Comparison of ENCODE assay signal across 1 cellular context in the genomic region with DNA sequence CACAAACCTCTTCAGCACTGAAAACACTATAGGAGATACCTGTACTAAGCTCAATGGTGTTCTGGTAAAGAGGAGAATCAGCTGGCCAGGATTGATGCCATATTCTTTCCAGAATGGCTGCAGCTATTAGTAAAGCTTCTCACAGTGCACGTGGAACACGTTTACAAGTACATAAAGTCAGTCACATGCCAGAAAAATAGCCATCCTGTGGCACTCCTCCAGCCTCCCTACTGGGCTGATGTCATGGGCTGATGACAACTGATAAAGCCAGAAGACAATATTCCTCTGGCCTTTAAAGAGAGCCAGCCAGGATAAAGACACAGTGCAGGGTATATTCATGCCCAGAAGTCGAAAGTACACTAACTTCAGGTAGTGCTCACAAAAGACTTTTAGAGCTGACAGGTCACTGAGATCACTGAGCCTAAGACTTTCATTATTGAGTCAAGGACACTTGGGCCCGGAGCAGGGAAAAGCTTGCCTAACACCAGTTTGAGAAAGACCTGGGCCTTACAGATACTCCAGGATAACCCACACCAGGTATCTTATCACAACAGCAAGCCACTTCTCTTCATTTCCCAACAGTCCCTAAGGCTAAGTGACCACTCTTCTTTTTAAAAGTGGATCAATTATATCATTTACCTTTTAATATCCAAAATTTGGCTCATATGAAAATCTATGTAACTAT.
A peak's percentile ranks its signal among the peaks of the same experiment; 100 is the strongest.
TF ChIP-seq lines count a peak whose summit lies in the region.

No MANE protein-coding gene starts in this region.

TF ChIP-seq in K562, 482 proteins besides CTCF, POLR2A, EP300 and RAD21 (continued from another document and continues in another):
- TF ChIP-seq, protein P1, sequence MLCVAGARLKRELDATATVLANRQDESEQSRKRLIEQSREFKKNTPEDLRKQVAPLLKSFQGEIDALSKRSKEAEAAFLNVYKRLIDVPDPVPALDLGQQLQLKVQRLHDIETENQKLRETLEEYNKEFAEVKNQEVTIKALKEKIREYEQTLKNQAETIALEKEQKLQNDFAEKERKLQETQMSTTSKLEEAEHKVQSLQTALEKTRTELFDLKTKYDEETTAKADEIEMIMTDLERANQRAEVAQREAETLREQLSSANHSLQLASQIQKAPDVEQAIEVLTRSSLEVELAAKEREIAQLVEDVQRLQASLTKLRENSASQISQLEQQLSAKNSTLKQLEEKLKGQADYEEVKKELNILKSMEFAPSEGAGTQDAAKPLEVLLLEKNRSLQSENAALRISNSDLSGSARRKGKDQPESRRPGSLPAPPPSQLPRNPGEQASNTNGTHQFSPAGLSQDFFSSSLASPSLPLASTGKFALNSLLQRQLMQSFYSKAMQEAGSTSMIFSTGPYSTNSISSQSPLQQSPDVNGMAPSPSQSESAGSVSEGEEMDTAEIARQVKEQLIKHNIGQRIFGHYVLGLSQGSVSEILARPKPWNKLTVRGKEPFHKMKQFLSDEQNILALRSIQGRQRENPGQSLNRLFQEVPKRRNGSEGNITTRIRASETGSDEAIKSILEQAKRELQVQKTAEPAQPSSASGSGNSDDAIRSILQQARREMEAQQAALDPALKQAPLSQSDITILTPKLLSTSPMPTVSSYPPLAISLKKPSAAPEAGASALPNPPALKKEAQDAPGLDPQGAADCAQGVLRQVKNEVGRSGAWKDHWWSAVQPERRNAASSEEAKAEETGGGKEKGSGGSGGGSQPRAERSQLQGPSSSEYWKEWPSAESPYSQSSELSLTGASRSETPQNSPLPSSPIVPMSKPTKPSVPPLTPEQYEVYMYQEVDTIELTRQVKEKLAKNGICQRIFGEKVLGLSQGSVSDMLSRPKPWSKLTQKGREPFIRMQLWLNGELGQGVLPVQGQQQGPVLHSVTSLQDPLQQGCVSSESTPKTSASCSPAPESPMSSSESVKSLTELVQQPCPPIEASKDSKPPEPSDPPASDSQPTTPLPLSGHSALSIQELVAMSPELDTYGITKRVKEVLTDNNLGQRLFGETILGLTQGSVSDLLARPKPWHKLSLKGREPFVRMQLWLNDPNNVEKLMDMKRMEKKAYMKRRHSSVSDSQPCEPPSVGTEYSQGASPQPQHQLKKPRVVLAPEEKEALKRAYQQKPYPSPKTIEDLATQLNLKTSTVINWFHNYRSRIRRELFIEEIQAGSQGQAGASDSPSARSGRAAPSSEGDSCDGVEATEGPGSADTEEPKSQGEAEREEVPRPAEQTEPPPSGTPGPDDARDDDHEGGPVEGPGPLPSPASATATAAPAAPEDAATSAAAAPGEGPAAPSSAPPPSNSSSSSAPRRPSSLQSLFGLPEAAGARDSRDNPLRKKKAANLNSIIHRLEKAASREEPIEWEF (CRISPR knock-in tag; IDR thresholded peaks at IDR 0.05), result no peak
- TF ChIP-seq ZKSCAN3 (CRISPR knock-in tag; IDR thresholded peaks at IDR 0.05), result no peak
- TF ChIP-seq ZNF707 (CRISPR knock-in tag; conservative IDR thresholded peaks at IDR 0.05), result no peak
- TF ChIP-seq HDAC6 (IDR thresholded peaks at IDR 0.05; ENCODE audit: low read depth, low read length), result no peak
- 0 out of 2 replicates have a peak, but pooled peaks have one; percentile 24 for TF ChIP-seq KLF16 (IDR thresholded peaks at IDR 0.05)
- TF ChIP-seq ZNF561 (CRISPR knock-in tag; conservative IDR thresholded peaks at IDR 0.05), result no peak
- TF ChIP-seq BRCA1 (IDR thresholded peaks at IDR 0.05), result no peak
- no peak for TF ChIP-seq BRCA1 (CRISPR knock-in tag; IDR thresholded peaks at IDR 0.05)
- no peak for TF ChIP-seq ZBTB1 (CRISPR knock-in tag; IDR thresholded peaks at IDR 0.05; ENCODE audit: borderline replicate concordance, low read depth)
- TF ChIP-seq FOSL1 (tag; conservative IDR thresholded peaks at IDR 0.05), result peak; percentile 36; the same call in 1 of the 2 replicates
- no peak for TF ChIP-seq YY1 (IDR thresholded peaks at IDR 0.05; ENCODE audit: borderline replicate concordance in 1 of 3, control insufficient read depth in 1 of 3, extremely low read depth in 1 of 3, insufficient read depth in 3 of 3, insufficient read length in 1 of 3, insufficient replicate concordance in 2 of 3, low read depth in 1 of 3, low read length in 2 of 3)
- TF ChIP-seq POLR2B (IDR thresholded peaks at IDR 0.05; ENCODE audit: low read depth, partially characterized antibody), result no peak
- no peak for TF ChIP-seq CEBPG (CRISPR knock-in tag; IDR thresholded peaks at IDR 0.05)
- 0 out of 4 replicates have a peak, but pooled peaks of 1 of the 2 experiments have one; percentile 6 for TF ChIP-seq CEBPG (tag; conservative IDR thresholded peaks at IDR 0.05 in 1 of 2, IDR thresholded peaks at IDR 0.05 in 1 of 2)
- TF ChIP-seq RB1 (IDR thresholded peaks at IDR 0.05; ENCODE audit: low read depth), result no peak
- no peak for TF ChIP-seq ZNF785 (CRISPR knock-in tag; IDR thresholded peaks at IDR 0.05)
- TF ChIP-seq ARNT (IDR thresholded peaks at IDR 0.05), result no peak
- no peak for TF ChIP-seq ERF (CRISPR knock-in tag; IDR thresholded peaks at IDR 0.05)
- TF ChIP-seq CBX3 (IDR thresholded peaks at IDR 0.05; ENCODE audit: borderline replicate concordance in 1 of 2, low read length in 2 of 2), result 0 out of 3 replicates have a peak, but pooled peaks of 1 of the 2 experiments have one; percentile 47
- no peak for TF ChIP-seq ZBTB17 (CRISPR knock-in tag; IDR thresholded peaks at IDR 0.05)
- no peak for TF ChIP-seq RBFOX2 (IDR thresholded peaks at IDR 0.05; ENCODE audit: low read depth, low read length)
- TF ChIP-seq, protein P2, sequence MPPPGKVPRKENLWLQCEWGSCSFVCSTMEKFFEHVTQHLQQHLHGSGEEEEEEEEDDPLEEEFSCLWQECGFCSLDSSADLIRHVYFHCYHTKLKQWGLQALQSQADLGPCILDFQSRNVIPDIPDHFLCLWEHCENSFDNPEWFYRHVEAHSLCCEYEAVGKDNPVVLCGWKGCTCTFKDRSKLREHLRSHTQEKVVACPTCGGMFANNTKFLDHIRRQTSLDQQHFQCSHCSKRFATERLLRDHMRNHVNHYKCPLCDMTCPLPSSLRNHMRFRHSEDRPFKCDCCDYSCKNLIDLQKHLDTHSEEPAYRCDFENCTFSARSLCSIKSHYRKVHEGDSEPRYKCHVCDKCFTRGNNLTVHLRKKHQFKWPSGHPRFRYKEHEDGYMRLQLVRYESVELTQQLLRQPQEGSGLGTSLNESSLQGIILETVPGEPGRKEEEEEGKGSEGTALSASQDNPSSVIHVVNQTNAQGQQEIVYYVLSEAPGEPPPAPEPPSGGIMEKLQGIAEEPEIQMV (tag; conservative IDR thresholded peaks at IDR 0.05; ENCODE audit: low read depth), result no peak
- TF ChIP-seq TCF3 (CRISPR knock-in tag; IDR thresholded peaks at IDR 0.05), result peak; percentile 76
- no peak for TF ChIP-seq SAFB (IDR thresholded peaks at IDR 0.05; ENCODE audit: borderline replicate concordance, low read depth, low read length)
- no peak for TF ChIP-seq GABPA (tag; conservative IDR thresholded peaks at IDR 0.05; ENCODE audit: low read depth)
- TF ChIP-seq, protein P3, sequence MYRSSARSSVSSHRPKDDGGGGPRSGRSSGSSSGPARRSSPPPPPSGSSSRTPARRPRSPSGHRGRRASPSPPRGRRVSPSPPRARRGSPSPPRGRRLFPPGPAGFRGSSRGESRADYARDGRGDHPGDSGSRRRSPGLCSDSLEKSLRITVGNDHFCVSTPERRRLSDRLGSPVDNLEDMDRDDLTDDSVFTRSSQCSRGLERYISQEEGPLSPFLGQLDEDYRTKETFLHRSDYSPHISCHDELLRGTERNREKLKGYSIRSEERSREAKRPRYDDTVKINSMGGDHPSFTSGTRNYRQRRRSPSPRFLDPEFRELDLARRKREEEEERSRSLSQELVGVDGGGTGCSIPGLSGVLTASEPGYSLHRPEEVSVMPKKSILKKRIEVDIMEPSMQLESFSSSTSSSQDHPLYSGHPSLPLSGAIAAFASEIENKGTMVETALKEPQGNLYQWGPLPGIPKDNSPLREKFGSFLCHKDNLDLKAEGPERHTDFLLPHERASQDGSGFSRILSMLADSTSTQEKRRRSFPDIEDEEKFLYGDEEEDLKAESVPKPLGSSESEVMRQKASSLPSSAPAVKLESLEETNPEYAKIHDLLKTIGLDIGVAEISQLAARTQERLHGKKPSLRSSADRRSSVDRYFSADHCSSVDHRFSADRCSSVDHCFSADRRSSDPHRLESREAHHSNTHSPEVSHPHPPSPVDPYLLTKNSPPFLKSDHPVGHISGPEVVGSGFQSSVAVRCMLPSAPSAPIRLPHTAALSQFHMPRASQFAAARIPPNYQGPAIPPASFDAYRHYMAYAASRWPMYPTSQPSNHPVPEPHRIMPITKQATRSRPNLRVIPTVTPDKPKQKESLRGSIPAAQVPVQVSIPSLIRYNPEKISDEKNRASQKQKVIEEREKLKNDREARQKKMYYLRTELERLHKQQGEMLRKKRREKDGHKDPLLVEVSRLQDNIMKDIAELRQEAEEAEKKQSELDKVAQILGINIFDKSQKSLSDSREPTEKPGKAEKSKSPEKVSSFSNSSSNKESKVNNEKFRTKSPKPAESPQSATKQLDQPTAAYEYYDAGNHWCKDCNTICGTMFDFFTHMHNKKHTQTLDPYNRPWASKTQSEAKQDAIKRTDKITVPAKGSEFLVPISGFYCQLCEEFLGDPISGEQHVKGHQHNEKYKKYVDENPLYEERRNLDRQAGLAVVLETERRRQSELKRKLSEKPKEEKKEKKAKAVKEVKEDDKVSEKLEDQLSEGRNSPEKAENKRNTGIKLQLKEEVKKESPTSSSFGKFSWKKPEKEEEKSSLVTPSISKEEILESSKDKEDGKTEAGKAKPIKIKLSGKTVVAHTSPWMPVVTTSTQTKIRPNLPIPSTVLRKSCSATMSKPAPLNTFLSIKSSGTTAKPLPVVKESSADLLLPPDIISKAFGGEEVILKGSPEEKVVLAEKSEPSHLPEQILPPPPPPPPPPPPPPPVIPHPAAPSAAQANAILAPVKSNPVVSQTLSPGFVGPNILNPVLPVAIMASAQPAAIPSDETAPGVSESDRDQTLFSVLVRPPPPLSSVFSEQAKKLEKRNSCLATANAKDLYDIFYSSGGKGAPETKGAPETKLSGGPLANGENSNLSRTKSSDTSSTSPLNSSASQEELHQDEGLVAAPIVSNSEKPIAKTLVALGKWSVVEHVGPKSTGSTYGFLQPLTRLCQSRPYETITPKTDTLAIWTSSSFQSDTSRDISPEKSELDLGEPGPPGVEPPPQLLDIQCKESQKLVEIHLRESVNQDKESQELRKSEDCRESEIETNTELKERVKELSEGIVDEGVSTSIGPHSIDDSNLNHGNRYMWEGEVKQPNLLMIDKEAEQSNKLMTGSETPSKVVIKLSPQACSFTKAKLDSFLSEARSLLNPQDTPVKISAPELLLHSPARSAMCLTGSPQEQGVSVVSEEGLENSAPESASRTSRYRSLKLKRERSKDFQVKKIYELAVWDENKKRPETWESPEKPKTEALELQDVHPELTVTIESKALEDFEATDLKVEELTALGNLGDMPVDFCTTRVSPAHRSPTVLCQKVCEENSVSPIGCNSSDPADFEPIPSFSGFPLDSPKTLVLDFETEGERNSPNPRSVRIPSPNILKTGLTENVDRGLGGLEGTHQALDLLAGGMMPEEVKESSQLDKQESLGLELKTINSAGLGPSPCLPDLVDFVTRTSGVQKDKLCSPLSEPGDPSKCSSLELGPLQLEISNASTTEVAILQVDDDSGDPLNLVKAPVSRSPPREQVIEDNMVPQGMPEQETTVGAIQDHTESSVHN (IDR thresholded peaks at IDR 0.05; ENCODE audit: borderline replicate concordance in 1 of 2, low read depth in 1 of 2), result peak in 1 of 2 experiments; percentile 41; a peak in 1 of 4 replicates
- TF ChIP-seq, protein P4, sequence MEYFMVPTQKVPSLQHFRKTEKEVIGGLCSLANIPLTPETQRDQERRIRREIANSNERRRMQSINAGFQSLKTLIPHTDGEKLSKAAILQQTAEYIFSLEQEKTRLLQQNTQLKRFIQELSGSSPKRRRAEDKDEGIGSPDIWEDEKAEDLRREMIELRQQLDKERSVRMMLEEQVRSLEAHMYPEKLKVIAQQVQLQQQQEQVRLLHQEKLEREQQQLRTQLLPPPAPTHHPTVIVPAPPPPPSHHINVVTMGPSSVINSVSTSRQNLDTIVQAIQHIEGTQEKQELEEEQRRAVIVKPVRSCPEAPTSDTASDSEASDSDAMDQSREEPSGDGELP (CRISPR knock-in tag; IDR thresholded peaks at IDR 0.05; ENCODE audit: borderline replicate concordance), result no peak
- TF ChIP-seq ZNF217 (CRISPR knock-in tag; IDR thresholded peaks at IDR 0.05), result no peak
- peak; percentile 60 for TF ChIP-seq CBFA2T2 (conservative IDR thresholded peaks at IDR 0.05)
- TF ChIP-seq SPI1 (IDR thresholded peaks at IDR 0.05; ENCODE audit: borderline replicate concordance, low read depth, low read length), result no peak
- TF ChIP-seq ZNF175 (CRISPR knock-in tag; IDR thresholded peaks at IDR 0.05; ENCODE audit: low read depth), result no peak
- no peak for TF ChIP-seq ZNF347 (CRISPR knock-in tag; IDR thresholded peaks at IDR 0.05; ENCODE audit: low read depth)
- TF ChIP-seq GATA2 (CRISPR knock-in tag; IDR thresholded peaks at IDR 0.05), result peak; percentile 23; the same call in 1 of the 2 replicates
- TF ChIP-seq SRSF3 (IDR thresholded peaks at IDR 0.05; ENCODE audit: insufficient read depth, low read length), result no peak
- TF ChIP-seq, protein P5, sequence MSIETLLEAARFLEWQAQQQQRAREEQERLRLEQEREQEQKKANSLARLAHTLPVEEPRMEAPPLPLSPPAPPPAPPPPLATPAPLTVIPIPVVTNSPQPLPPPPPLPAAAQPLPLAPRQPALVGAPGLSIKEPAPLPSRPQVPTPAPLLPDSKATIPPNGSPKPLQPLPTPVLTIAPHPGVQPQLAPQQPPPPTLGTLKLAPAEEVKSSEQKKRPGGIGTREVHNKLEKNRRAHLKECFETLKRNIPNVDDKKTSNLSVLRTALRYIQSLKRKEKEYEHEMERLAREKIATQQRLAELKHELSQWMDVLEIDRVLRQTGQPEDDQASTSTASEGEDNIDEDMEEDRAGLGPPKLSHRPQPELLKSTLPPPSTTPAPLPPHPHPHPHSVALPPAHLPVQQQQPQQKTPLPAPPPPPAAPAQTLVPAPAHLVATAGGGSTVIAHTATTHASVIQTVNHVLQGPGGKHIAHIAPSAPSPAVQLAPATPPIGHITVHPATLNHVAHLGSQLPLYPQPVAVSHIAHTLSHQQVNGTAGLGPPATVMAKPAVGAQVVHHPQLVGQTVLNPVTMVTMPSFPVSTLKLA (conservative IDR thresholded peaks at IDR 0.05), result peak; percentile 90 to 92
- TF ChIP-seq, protein P6, sequence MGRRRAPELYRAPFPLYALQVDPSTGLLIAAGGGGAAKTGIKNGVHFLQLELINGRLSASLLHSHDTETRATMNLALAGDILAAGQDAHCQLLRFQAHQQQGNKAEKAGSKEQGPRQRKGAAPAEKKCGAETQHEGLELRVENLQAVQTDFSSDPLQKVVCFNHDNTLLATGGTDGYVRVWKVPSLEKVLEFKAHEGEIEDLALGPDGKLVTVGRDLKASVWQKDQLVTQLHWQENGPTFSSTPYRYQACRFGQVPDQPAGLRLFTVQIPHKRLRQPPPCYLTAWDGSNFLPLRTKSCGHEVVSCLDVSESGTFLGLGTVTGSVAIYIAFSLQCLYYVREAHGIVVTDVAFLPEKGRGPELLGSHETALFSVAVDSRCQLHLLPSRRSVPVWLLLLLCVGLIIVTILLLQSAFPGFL (CRISPR knock-in tag; IDR thresholded peaks at IDR 0.05), result no peak
- no peak for TF ChIP-seq NFE2L1 (tag; IDR thresholded peaks at IDR 0.05; ENCODE audit: borderline replicate concordance, low read depth)
- TF ChIP-seq, protein P7, sequence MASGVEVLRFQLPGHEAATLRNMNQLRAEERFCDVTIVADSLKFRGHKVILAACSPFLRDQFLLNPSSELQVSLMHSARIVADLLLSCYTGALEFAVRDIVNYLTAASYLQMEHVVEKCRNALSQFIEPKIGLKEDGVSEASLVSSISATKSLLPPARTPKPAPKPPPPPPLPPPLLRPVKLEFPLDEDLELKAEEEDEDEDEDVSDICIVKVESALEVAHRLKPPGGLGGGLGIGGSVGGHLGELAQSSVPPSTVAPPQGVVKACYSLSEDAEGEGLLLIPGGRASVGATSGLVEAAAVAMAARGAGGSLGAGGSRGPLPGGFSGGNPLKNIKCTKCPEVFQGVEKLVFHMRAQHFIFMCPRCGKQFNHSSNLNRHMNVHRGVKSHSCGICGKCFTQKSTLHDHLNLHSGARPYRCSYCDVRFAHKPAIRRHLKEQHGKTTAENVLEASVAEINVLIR (CRISPR knock-in tag; IDR thresholded peaks at IDR 0.05), result 0 out of 2 replicates have a peak, but pooled peaks have one; percentile 45
- no peak for TF ChIP-seq ZBTB8A (IDR thresholded peaks at IDR 0.05; ENCODE audit: partially characterized antibody)
- TF ChIP-seq ZNF766 (CRISPR knock-in tag; conservative IDR thresholded peaks at IDR 0.05), result no peak
